9 cellular contexts compared by ENCODE assay signal in the genomic region with DNA sequence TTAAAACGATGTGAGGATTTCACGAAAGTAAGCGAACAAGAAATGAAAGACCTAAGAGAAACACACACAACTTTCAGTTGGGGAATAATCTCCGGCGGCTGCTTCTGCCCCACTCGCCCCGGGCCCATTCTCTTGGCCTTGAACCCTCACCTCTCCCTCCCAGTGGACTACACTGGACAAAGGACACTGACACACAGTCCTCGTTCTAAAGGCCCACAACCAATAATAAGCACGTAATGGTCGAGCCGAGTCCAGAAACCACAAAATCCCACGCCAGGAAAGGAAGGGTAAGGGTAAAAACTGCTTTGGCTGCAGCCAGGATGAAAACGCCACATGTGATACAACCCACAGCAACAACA. TPM values are rescaled to one million over a fixed set of nuclear protein-coding genes. Genes with fewer than 3 reads are reported as not detected.
DNase-seq lines count a peak whose midpoint lies in the region; ATAC-seq, FAIRE-seq and TF ChIP-seq lines count a peak whose summit lies in the region.
"Had no signal": no experiment of that assay in that cellular context is flagged by ENCODE, and none has a peak within 500 bp of the region (broad histone marks: within the 10 kb centered on the region; RNA-seq: fewer than 3 reads in every experiment).

No MANE protein-coding gene starts in this region.

- H3K9me3 ChIP-seq in A673 (ENCODE audit: low read depth, low read length, poor library complexity, severe bottlenecking) (no peaks in the 10 kb centered on the region), keratinocyte (ENCODE audit: control insufficient read depth, low read depth, low read length) (no peaks in the 10 kb centered on the region)

- H3K9ac ChIP-seq in keratinocyte (ENCODE audit: control insufficient read depth, extremely low read depth, insufficient read depth, low read length), result peak overlapping the region; percentile 99

- H3K4me2 ChIP-seq in keratinocyte (ENCODE audit: control insufficient read depth, extremely low read depth, insufficient read depth, low read depth, low read length), result peak overlapping the region; percentile 83

- no peak for FAIRE-seq in keratinocyte (lab: Jason Lieb, UNC)
- FAIRE-seq: frontal cortex had no signal

- no peak for DNase-seq in A673 (ENCODE audit: low spot score)
- no peak for DNase-seq in activated naive CD8-positive, alpha-beta T cell treated with anti-CD3 and anti-CD28 coated beads for 36 hours
- DNase-seq in keratinocyte (ENCODE audit: low read depth, low spot score), result no peak
- DNase-seq in NCI-H446 treated with DMSO at 0.1 percent for 48 hours (lab: John Stamatoyannopoulos, UW), result no peak
- no peak for DNase-seq in NOMO-1 treated with dmso at 0.1 percent for 144 hours (lab: John Stamatoyannopoulos, UW; ENCODE audit: unreplicated experiment)
- DNase-seq in activated CD4-positive, alpha-beta T cell treated with anti-CD3 and anti-CD28 coated beads, Interleukin-2, amount 50 U/mL, for 4 hours, result no peak

- H3K79me2 ChIP-seq in keratinocyte (ENCODE audit: control insufficient read depth, insufficient read depth, low read length), result peaks cover 46% of the 10 kb centered on the region

- CTCF ChIA-PET in A673 (lab: Charles Lee), result interaction anchor here (1.3 kb wide), 1 partner anchor 18 kb away, joined by 8 read pairs; a partner anchor contains a TSS

- peaks cover 28% of the 10 kb centered on the region for H3K36me3 Mint-ChIP-seq in activated naive CD8-positive, alpha-beta T cell treated with anti-CD3 and anti-CD28 coated beads for 36 hours

- ATAC-seq in GM21619 (IDR thresholded peaks at IDR 0.05; ENCODE audit: unreplicated experiment), result peak; percentile 2

- POLR2A ChIA-PET in A673 (lab: Charles Lee; ENCODE audit: low non-redundant PET), result interaction anchor here (0.7 kb wide), 1 partner anchor 18 kb away, joined by 3 read pairs; a partner anchor contains a TSS

- dilution Hi-C loops in keratinocyte (cut with MboI; ENCODE audit: extremely low pct_ligation_motif_present, low sequenced_read_pairs), result no loop called here

- TF ChIP-seq CTCF in A673 (conservative IDR thresholded peaks at IDR 0.05; ENCODE audit: low read depth, low read length) (no peak), keratinocyte (optimal IDR thresholded peaks at IDR 0.05 in 1 of 3, IDR thresholded peaks at IDR 0.05 in 1 of 3, conservative IDR thresholded peaks at IDR 0.05 in 1 of 3; ENCODE audit: extremely low read depth in 1 of 3, insufficient read depth in 2 of 3, low read length in 3 of 3) (no peak)

- H3K36me3 ChIP-seq in A673 (ENCODE audit: insufficient read depth, low read length, poor library complexity, severe bottlenecking) (peaks cover 20% of the 10 kb centered on the region), keratinocyte (ENCODE audit: control insufficient read depth in 2 of 2, extremely low read depth in 1 of 2, insufficient read depth in 2 of 2, low read length in 2 of 2) (peaks cover 6 to 8% of the 10 kb centered on the region in 2 experiments)

- H3K4me3 ChIP-seq in A673 (ENCODE audit: low read depth, low read length, poor library complexity, severe bottlenecking) (peak overlapping the region; percentile 81), keratinocyte (ENCODE audit: control insufficient read depth in 2 of 3, extremely low read depth in 1 of 3, insufficient read depth in 2 of 3, low read depth in 1 of 3, low read length in 3 of 3) (peak overlapping the region; percentile 94 to 99 (median 96))

- peaks cover 31% of the 10 kb centered on the region for H3K4me1 Mint-ChIP-seq in activated naive CD8-positive, alpha-beta T cell treated with anti-CD3 and anti-CD28 coated beads for 36 hours

- H3K27ac ChIP-seq in A673 (ENCODE audit: low read depth, low read length, poor library complexity, severe bottlenecking), result peak overlapping the region; percentile 84
- H3K27ac ChIP-seq in keratinocyte (ENCODE audit: control insufficient read depth, insufficient read depth, low read length), result peak overlapping the region; percentile 99
- peak overlapping the region; percentile 80 for H3K27ac ChIP-seq in temporal lobe (ENCODE audit: low read depth, low read length)

- H3K27ac Mint-ChIP-seq in activated naive CD8-positive, alpha-beta T cell treated with anti-CD3 and anti-CD28 coated beads for 36 hours, result peak overlapping the region; percentile 99

- H3K9me3 Mint-ChIP-seq in activated naive CD8-positive, alpha-beta T cell treated with anti-CD3 and anti-CD28 coated beads for 36 hours, result no peaks in the 10 kb centered on the region

- no peaks in the 10 kb centered on the region for H3K27me3 Mint-ChIP-seq in activated naive CD8-positive, alpha-beta T cell treated with anti-CD3 and anti-CD28 coated beads for 36 hours

- peak overlapping the region; percentile 88 for H2AFZ ChIP-seq in keratinocyte (ENCODE audit: control insufficient read depth, low read length)

- H3K9me1 ChIP-seq in keratinocyte (ENCODE audit: control insufficient read depth, extremely low read depth, insufficient read depth, low read length), result no peaks in the 10 kb centered on the region

- H3K4me3 Mint-ChIP-seq in activated naive CD8-positive, alpha-beta T cell treated with anti-CD3 and anti-CD28 coated beads for 36 hours, result peak overlapping the region; percentile 95

- H3K4me1 ChIP-seq in A673 (ENCODE audit: insufficient read depth, low read length, poor library complexity, severe bottlenecking) (peaks cover 13% of the 10 kb centered on the region), keratinocyte (ENCODE audit: control insufficient read depth, extremely low read depth, insufficient read depth, low read length) (peaks cover 19% of the 10 kb centered on the region)

- BruUV-seq in A673 (replicated peaks; lab: Mats Ljungman, UMichigan), result no TSS peak

- intact Hi-C loops in A673 (cut with micrococcal nuclease; ENCODE audit: unreplicated experiment), result loop anchor here (5.0 kb wide), 1 partner anchor 70 kb away; no protein-coding TSS in a partner anchor

- H3K27me3 ChIP-seq in A673 (replicated peaks; ENCODE audit: insufficient read depth, low read depth, low read length, poor library complexity) (no peaks in the 10 kb centered on the region), keratinocyte (ENCODE audit: control insufficient read depth, extremely low read depth, insufficient read depth, low read length) (no peaks in the 10 kb centered on the region)

- no peaks in the 10 kb centered on the region for H4K20me1 ChIP-seq in keratinocyte (ENCODE audit: control insufficient read depth, extremely low read depth, insufficient read depth, low read length)

RNA-seq across cellular contexts. Expression of a gene that starts 0.5 kb away (rescaled TPM):
- total RNA-seq in A673 (2021) (40.6 and 52.1 TPM in 2 replicates), temporal lobe (94.7 TPM)
- 10 to 100 TPM; 73.2 to 74.5 TPM for total RNA-seq in activated naive CD8-positive, alpha-beta T cell treated with anti-CD3 and anti-CD28 coated beads for 36 hours
- 22.2 to 35.9 TPM (median 25.1 TPM) in 3 replicates for polyA plus RNA-seq in keratinocyte
- 61.9 TPM for polyA plus RNA-seq in keratinocyte (2011; ENCODE audit: low read depth)
- polyA plus RNA-seq in keratinocyte (2011; cell fraction: cytosol; rRNA removed), result 11.6 and 34.3 TPM in 2 replicates
- 24.5 and 27.5 TPM in 2 replicates for polyA plus RNA-seq in keratinocyte (2011; cell fraction: nucleus; rRNA removed)
- 16.4 and 32.3 TPM in 2 replicates for polyA plus RNA-seq in keratinocyte (2012; ENCODE audit: low replicate concordance)
- polyA minus RNA-seq in keratinocyte, result 5.9 to 80.0 TPM (median 39.2 TPM) in 3 replicates
- polyA minus RNA-seq in keratinocyte (2011; cell fraction: cytosol; rRNA and poly(A)+ RNA removed), result 28.4 TPM
- polyA minus RNA-seq in keratinocyte (2011; cell fraction: nucleus; rRNA and poly(A)+ RNA removed), result 21.9 and 40.4 TPM in 2 replicates

RNA-seq across cellular contexts. Expression of a gene that starts 18.1 kb away (rescaled TPM):
- 34.2 and 38.5 TPM in 2 replicates for total RNA-seq in A673 (2021)
- 10 to 100 TPM; 44.5 to 45.3 TPM for total RNA-seq in activated naive CD8-positive, alpha-beta T cell treated with anti-CD3 and anti-CD28 coated beads for 36 hours
- 23.5 to 28.2 TPM (median 23.9 TPM) in 3 replicates for polyA plus RNA-seq in keratinocyte
- 9.4 TPM for polyA plus RNA-seq in keratinocyte (2011; ENCODE audit: low read depth)
- polyA plus RNA-seq in keratinocyte (2011; cell fraction: cytosol; rRNA removed), result 9.5 and 23.3 TPM in 2 replicates
- 35.8 and 46.1 TPM in 2 replicates for polyA plus RNA-seq in keratinocyte (2011; cell fraction: nucleus; rRNA removed)
- polyA plus RNA-seq in keratinocyte (2012; ENCODE audit: low replicate concordance), result 10.8 and 13.7 TPM in 2 replicates
- polyA minus RNA-seq in keratinocyte, result 8.2 to 43.9 TPM (median 26.1 TPM) in 3 replicates
- polyA minus RNA-seq in keratinocyte (2011; cell fraction: cytosol; rRNA and poly(A)+ RNA removed), result 13.2 TPM
- polyA minus RNA-seq in keratinocyte (2011; cell fraction: nucleus; rRNA and poly(A)+ RNA removed), result 33.0 and 64.8 TPM in 2 replicates
- total RNA-seq in temporal lobe, result 29.7 TPM
